Comparison of ENCODE assay signal across 9 cellular contexts in genomic region chr11:119721129-119722120, GRCh38. TPM values are rescaled to one million over a fixed set of nuclear protein-coding genes. Genes with fewer than 3 reads are reported as not detected.
A peak's percentile ranks its signal among the peaks of the same experiment; 100 is the strongest.
DNase-seq lines count a peak whose midpoint lies in the region; ATAC-seq and TF ChIP-seq lines count a peak whose summit lies in the region.
"Had no signal": no experiment of that assay in that cellular context is flagged by ENCODE, and none has a peak within 500 bp of the region (broad histone marks: within the 10 kb centered on the region; RNA-seq: fewer than 3 reads in every experiment).

No MANE protein-coding gene starts in this region.

- ATAC-seq in GM19324 (IDR thresholded peaks at IDR 0.05; ENCODE audit: low FRiP score, unreplicated experiment) = no peak

- no peaks in the 10 kb centered on the region for H3K36me3 ChIP-seq in stomach

- TF ChIP-seq EP300 in stomach (IDR thresholded peaks at IDR 0.05) = no peak

- TF ChIP-seq POLR2A in stomach (IDR thresholded peaks at IDR 0.05) = no peak

- no peaks in the 10 kb centered on the region for H3K27me3 ChIP-seq in stomach

- H3K27ac Mint-ChIP-seq in endothelial cell (ENCODE audit: unreplicated experiment) = no peak overlapping the region

- H3K36me3 Mint-ChIP-seq in endothelial cell (ENCODE audit: low read depth, unreplicated experiment) = no peaks in the 10 kb centered on the region

- H3K4me3 Mint-ChIP-seq in endothelial cell (ENCODE audit: unreplicated experiment) = no peak overlapping the region

- no peak overlapping the region for H3K4me3 ChIP-seq in stomach

- peaks cover 0 to 26% (median 6%) of the 10 kb centered on the region in 4 donors for H3K4me1 ChIP-seq in stomach

- no peaks in the 10 kb centered on the region for H3K9me3 Mint-ChIP-seq in endothelial cell (ENCODE audit: unreplicated experiment)

- WGBS in stomach, 5 donors = 57 to 72% (median 58%) methylated on average over 9 to 13 of the region's 13 CpGs

- TF ChIP-seq CTCF in endothelial cell (IDR thresholded peaks at IDR 0.05; ENCODE audit: unreplicated experiment) (peak; percentile 50), stomach (IDR thresholded peaks at IDR 0.05) (peak in 1 of 7 experiments; percentile 34)

- intact Hi-C loops in stomach (cut with DNase I; ENCODE audit: low total_unique reads) = no loop called here

- no peaks in the 10 kb centered on the region for H3K9me3 ChIP-seq in stomach

- H3K27me3 Mint-ChIP-seq in endothelial cell (ENCODE audit: unreplicated experiment) = peaks cover 11% of the 10 kb centered on the region

- H3K4me1 Mint-ChIP-seq in endothelial cell (ENCODE audit: unreplicated experiment) = peaks cover 10% of the 10 kb centered on the region

- H3K27ac ChIP-seq in stomach = no peak overlapping the region

- DNase-seq in ELF-1 (ENCODE audit: low read depth, low spot score) = peak; percentile 80
- DNase-seq in NCI-H1105 treated with DMSO at 0.1 percent for 48 hours (lab: John Stamatoyannopoulos, UW) = peak; percentile 45
- peak; percentile 77 for DNase-seq in endothelial cell (ENCODE audit: low spot score)
- DNase-seq in occipital lobe (lab: John Stamatoyannopoulos, UW) = peak; percentile 19
- no peak for DNase-seq in stomach
- DNase-seq in activated effector memory CD4-positive, alpha-beta T cell treated with Interleukin-2 at 50 U/mL for 16 hours = no peak
- DNase-seq in dedifferentiated amniotic fluid mesenchymal stem cell (ENCODE audit: extremely low spot score) = no peak
- DNase-seq: activated T-cell treated with anti-CD3 and anti-CD28 coated beads, Interleukin-2, amount 50 U/mL, for 1 hour had no signal

RNA-seq across cellular contexts. Expression of gene NECTIN1, which starts 7.6 kb away (rescaled TPM):
- total RNA-seq in endothelial cell (ENCODE audit: unreplicated experiment) = 17.9 TPM
- total RNA-seq in occipital lobe = 17.5 TPM
- 10 to 100 TPM in 2 of 5 donors, 1 to 10 TPM in 3; 5.4 to 92.1 (median 6.5) TPM for total RNA-seq in stomach
- 10 to 100 TPM in 1 of 3 donors, 1 to 10 TPM in 2; 1.2 to 20.9 (median 3.1) TPM for polyA plus RNA-seq in stomach

Comparison
In these comparisons a context has a peak if more than half of its experiments do, and no peak if none do; other contexts are left out.
1. DNase-seq: peak in ELF-1 (single experiment), NCI-H1105 treated with DMSO at 0.1 percent for 48 hours (single experiment), endothelial cell (single experiment) and occipital lobe (single experiment); none in stomach (single experiment), activated effector memory CD4-positive, alpha-beta T cell treated with Interleukin-2 at 50 U/mL for 16 hours (single experiment) and dedifferentiated amniotic fluid mesenchymal stem cell (single experiment).